ENCODE assay signal across 22 cellular contexts in the genomic region with DNA sequence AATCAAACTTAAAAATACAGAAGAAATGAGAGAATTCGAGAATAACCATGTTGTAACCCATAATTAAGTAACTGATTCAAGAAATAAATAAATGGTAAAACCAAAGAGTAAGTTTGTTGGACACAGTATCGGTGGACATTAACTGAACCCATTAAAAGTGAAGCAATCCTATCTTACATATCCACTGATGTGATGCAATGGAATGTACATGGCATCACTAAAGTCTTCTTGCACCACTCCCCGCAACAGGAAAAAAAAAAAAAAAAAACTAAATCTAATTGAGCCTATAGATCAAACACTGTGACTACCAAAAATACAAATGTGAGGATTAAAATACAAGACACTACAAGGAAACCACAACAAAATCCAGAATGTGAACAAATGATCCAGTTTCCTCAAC. TPM values are rescaled to one million over a fixed set of nuclear protein-coding genes. Genes with fewer than 3 reads are reported as not detected.
A peak's percentile ranks its signal among the peaks of the same experiment; 100 is the strongest.
DNase-seq lines count a peak whose midpoint lies in the region; ATAC-seq and TF ChIP-seq lines count a peak whose summit lies in the region.
"Had no signal": no experiment of that assay in that cellular context is flagged by ENCODE, and none has a peak within 500 bp of the region (broad histone marks: within the 10 kb centered on the region; RNA-seq: fewer than 3 reads in every experiment).

No MANE protein-coding gene starts in this region.

- ATAC-seq in omental fat pad (ENCODE audit: low FRiP score) (no peak), GM21526 (IDR thresholded peaks at IDR 0.05; ENCODE audit: low FRiP score, unreplicated experiment) (no peak)
- ATAC-seq: A549 had no signal

- TF ChIP-seq CTCF in cardiac fibroblast (IDR thresholded peaks at IDR 0.05; ENCODE audit: low read depth, low read length) (no peak), omental fat pad (IDR thresholded peaks at IDR 0.05) (no peak)

- no peak overlapping the region for H3K4me3 ChIP-seq in cardiac fibroblast (replicated peaks in 1 of 2; ENCODE audit: low read depth in 2 of 2, low read length in 2 of 2)
- H3K4me3 ChIP-seq: A549 had no signal

- peak; percentile 17 to 33 for DNase-seq in AML-193 (lab: John Stamatoyannopoulos, UW)
- DNase-seq in MV-4-11 (lab: John Stamatoyannopoulos, UW), result peak; percentile 20
- DNase-seq in cardiac fibroblast (ENCODE audit: low read depth in 2 of 2), result peak; percentile 16 to 36
- DNase-seq in iris pigment epithelial cell (ENCODE audit: low read depth), result peak; percentile 52
- DNase-seq in omental fat pad (ENCODE audit: low spot score), result no peak
- DNase-seq in NCI-H2107 (lab: John Stamatoyannopoulos, UW), result no peak
- DNase-seq: Caco-2; CD4-positive, alpha-beta T cell; DMS 273 treated with DMSO at 0.1 percent for 48 hours; DMS79 treated with DMSO at 0.1 percent for 48 hours; GOT3; HCEC 1CT; NCI-H1092 treated with DMSO at 0.1 percent for 48 hours; NCI-H1436 treated with DMSO at 0.1 percent for 48 hours; NCI-H1930; NCI-H345; NCI-H524; NCI-H82; Right ventricle myocardium superior; T-helper 2 cell had no signal

RNA-seq across cellular contexts. Expression of gene SNX14, which starts 7.9 kb away (rescaled TPM):
- 10 to 100 TPM; 62.8 to 97.6 (median 85.9) TPM for total RNA-seq in omental fat pad

RNA-seq across cellular contexts. Expression of gene SYNCRIP, which starts 56.9 kb away (rescaled TPM):
- 100 to 1,000 TPM in 1 of 4 donors, 10 to 100 TPM in 3; 52.9 to 126 (median 64.1) TPM for total RNA-seq in omental fat pad

Comparison
In these comparisons a context has a peak if more than half of its experiments do, and no peak if none do; other contexts are left out.
1. DNase-seq: peak in AML-193 (2 of 2), MV-4-11 (single experiment), cardiac fibroblast (2 of 2) and iris pigment epithelial cell (single experiment); none in omental fat pad (single experiment) and NCI-H2107 (single experiment).